9 cellular contexts compared by ENCODE assay signal in the genomic region with DNA sequence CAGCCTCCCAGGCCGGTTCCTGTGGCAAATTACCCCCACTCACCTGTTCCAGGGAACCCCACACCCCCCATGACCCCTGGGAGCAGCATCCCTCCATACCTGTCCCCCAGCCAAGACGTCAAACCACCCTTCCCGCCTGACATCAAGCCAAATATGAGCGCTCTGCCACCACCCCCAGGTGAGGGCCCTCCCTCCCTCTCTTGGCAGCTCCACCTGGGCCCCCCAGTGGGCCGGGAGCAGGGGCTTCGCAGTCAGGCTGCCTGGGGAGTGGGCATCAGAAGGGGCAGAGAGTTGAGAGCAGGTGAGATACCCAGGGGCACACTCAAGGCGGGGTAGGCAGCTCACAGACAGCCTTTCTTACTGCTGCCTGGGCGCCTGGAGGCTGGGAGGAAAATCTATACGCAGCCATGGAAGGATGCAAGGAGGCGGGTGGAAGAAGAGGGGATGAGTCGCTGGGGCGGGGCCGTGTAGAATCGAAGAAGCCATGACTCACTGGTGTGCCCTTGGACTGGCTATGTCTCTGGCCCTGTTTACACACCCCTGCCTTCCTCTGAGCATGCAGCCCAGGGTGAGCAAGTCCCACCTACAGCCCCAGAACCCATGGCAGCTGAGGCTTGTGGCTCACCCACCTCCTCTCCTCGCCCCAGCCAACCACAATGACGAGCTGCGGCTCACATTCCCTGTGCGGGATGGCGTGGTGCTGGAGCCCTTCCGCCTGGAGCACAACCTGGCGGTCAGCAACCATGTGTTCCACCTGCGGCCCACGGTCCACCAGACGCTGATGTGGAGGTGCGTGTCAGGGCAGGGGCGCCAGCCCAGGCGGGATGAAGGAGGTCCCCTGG. TPM values are rescaled to one million over a fixed set of nuclear protein-coding genes. Genes with fewer than 3 reads are reported as not detected.
DNase-seq lines count a peak whose midpoint lies in the region; ATAC-seq and TF ChIP-seq lines count a peak whose summit lies in the region.
"Had no signal": no experiment of that assay in that cellular context is flagged by ENCODE, and none has a peak within 500 bp of the region (broad histone marks: within the 10 kb centered on the region; RNA-seq: fewer than 3 reads in every experiment).

No MANE protein-coding gene starts in this region.

- CTCF ChIA-PET in Calu3 (lab: Charles Lee) (no interaction called here), PC-9 (lab: Charles Lee) (interaction anchor here (0.6 to 1.0 kb wide), 2 partner anchors 9 to 901 kb away, joined by 3 to 10 read pairs; no protein-coding TSS in a partner anchor)

- no peaks in the 10 kb centered on the region for H3K79me2 ChIP-seq in PC-9 (ENCODE audit: low read depth)

- intact Hi-C loops in Calu3 (cut with micrococcal nuclease; ENCODE audit: unreplicated experiment) = no loop called here
- intact Hi-C loops in PC-9 (cut with micrococcal nuclease; ENCODE audit: unreplicated experiment) = loop anchor here (1.0 to 2.0 kb wide), 3 partner anchors 17 to 58 kb away; a partner anchor contains a TSS
- intact Hi-C loops in natural killer cell (cut with micrococcal nuclease) = no loop called here
- intact Hi-C loops in spleen (cut with DNase I; ENCODE audit: low total_unique reads) = no loop called here

- peak; percentile 31 to 44 (median 43) for ATAC-seq in natural killer cell

- WGBS in spleen, 5 donors = 77 to 91% (median 86%) methylated on average over 14 to 27 of the region's 27 CpGs

- H3K27ac Mint-ChIP-seq in Calu3 (ENCODE audit: unreplicated experiment) = no peak overlapping the region
- peak overlapping the region in 1 of 2 donors; percentile 26 for H3K27ac Mint-ChIP-seq in natural killer cell

- no peaks in the 10 kb centered on the region for H4K20me1 ChIP-seq in PC-9 (ENCODE audit: insufficient read depth)

- H3K27me3 Mint-ChIP-seq in Calu3 (ENCODE audit: unreplicated experiment) (no peaks in the 10 kb centered on the region), natural killer cell (ENCODE audit: low read depth in 2 of 2) (no peaks in the 10 kb centered on the region)

- DNase-seq in Calu3 (peak; percentile 63), PC-9 (peak; percentile 85 to 92), natural killer cell (no peak), KG1 (lab: John Stamatoyannopoulos, UW) (no peak), spleen (no peak), NCI-H1092 (lab: John Stamatoyannopoulos, UW) (no peak)
- DNase-seq in central memory CD4-positive, alpha-beta T cell = no peak

- H3K36me3 Mint-ChIP-seq in Calu3 (ENCODE audit: insufficient read depth, unreplicated experiment) (peaks cover 26% of the 10 kb centered on the region), natural killer cell (no peaks in the 10 kb centered on the region)

- H3K9me3 ChIP-seq in PC-9 (ENCODE audit: insufficient read depth, low read depth) (no peaks in the 10 kb centered on the region), spleen (no peaks in the 10 kb centered on the region)

- H3K4me3 ChIP-seq in PC-9 (no peak overlapping the region), spleen (no peak overlapping the region)

- TF ChIP-seq CTCF in Calu3 (IDR thresholded peaks at IDR 0.05; ENCODE audit: unreplicated experiment) (no peak), PC-9 (conservative IDR thresholded peaks at IDR 0.05) (no peak), natural killer cell (IDR thresholded peaks at IDR 0.05) (no peak), spleen (IDR thresholded peaks at IDR 0.05 in 8 of 11, conservative IDR thresholded peaks at IDR 0.05 in 3 of 11) (no peak)

- H3K4me2 ChIP-seq in PC-9 = peak overlapping the region; percentile 55

- H3K27me3 ChIP-seq in PC-9 (ENCODE audit: insufficient read depth, low read depth) (no peaks in the 10 kb centered on the region), spleen (replicated peaks in 1 of 7) (no peaks in the 10 kb centered on the region)

- peaks cover 22% of the 10 kb centered on the region; the same call in 1 of the 2 replicates for H3K36me3 ChIP-seq in PC-9 (ENCODE audit: low read depth)
- H3K36me3 ChIP-seq in spleen = peaks cover 0 to 100% (median 95%) of the 10 kb centered on the region in 6 donors

- H3K9me2 ChIP-seq in PC-9 (ENCODE audit: insufficient read depth) = no peaks in the 10 kb centered on the region

- no peak for TF ChIP-seq POLR2A in spleen (IDR thresholded peaks at IDR 0.05)

- H3F3A ChIP-seq in PC-9 (ENCODE audit: insufficient read depth, low read depth) = peaks cover 47% of the 10 kb centered on the region

- peak overlapping the region; percentile 85 for H3K27ac ChIP-seq in PC-9
- peak overlapping the region; percentile 32 for H3K27ac ChIP-seq in cingulate gyrus (ENCODE audit: low read depth, low read length)
- H3K27ac ChIP-seq in spleen = peak overlapping the region in 4 of 8 donors; percentile 4 to 42 (median 24)
- H3K27ac ChIP-seq: HL-60 had no signal

- POLR2A ChIA-PET in PC-9 (lab: Charles Lee; ENCODE audit: unreplicated experiment) = interaction anchor here (0.6 to 0.7 kb wide), 2 partner anchors 23 to 366 kb away, joined by 4 read pairs; no protein-coding TSS in a partner anchor

- H3K4me1 ChIP-seq in PC-9 (replicated peaks; ENCODE audit: insufficient read depth) (peaks cover 52% of the 10 kb centered on the region), spleen (peaks cover 8 to 60% (median 39%) of the 10 kb centered on the region in 6 donors)

- no peaks in the 10 kb centered on the region for H3K9me3 Mint-ChIP-seq in Calu3 (ENCODE audit: low read depth, unreplicated experiment)
- H3K9me3 Mint-ChIP-seq in natural killer cell = no peaks in the 10 kb centered on the region

- H3K4me3 Mint-ChIP-seq in Calu3 (ENCODE audit: low read depth, unreplicated experiment) (no peak overlapping the region), natural killer cell (no peak overlapping the region)

- H3K4me1 Mint-ChIP-seq in Calu3 (ENCODE audit: low read depth, unreplicated experiment) = peaks cover 7% of the 10 kb centered on the region
- H3K4me1 Mint-ChIP-seq in natural killer cell = peaks cover 11 to 35% of the 10 kb centered on the region in 2 donors

- BruUV-seq in Calu3 (replicated peaks; lab: Mats Ljungman, UMichigan) (no TSS peak), PC-9 (replicated peaks; lab: Mats Ljungman, UMichigan) (no TSS peak)

- no peak overlapping the region for H2AFZ ChIP-seq in PC-9

RNA-seq across cellular contexts. Expression of a gene that starts 48.6 kb away (rescaled TPM):
- total RNA-seq in Calu3 (2022) (77.2 and 86.2 TPM in 2 replicates), PC-9 (2021) (171 and 203 TPM in 2 replicates), natural killer cell (10 to 100 TPM; 59.5 to 99.1 (median 66.3) TPM), spleen (10 to 100 TPM; 65.0 to 99.3 (median 73.2) TPM)
- 10 to 100 TPM; 29.2 to 66.9 (median 33.5) TPM for polyA plus RNA-seq in spleen

Comparison
In these comparisons a context has a peak if more than half of its experiments do, and no peak if none do; other contexts are left out.
1. DNase-seq: peak in Calu3 (single experiment) and PC-9 (2 of 2); none in natural killer cell (single experiment), central memory CD4-positive, alpha-beta T cell (single experiment), KG1 (single experiment), spleen (single experiment) and NCI-H1092 (single experiment).